In the genomic region with DNA sequence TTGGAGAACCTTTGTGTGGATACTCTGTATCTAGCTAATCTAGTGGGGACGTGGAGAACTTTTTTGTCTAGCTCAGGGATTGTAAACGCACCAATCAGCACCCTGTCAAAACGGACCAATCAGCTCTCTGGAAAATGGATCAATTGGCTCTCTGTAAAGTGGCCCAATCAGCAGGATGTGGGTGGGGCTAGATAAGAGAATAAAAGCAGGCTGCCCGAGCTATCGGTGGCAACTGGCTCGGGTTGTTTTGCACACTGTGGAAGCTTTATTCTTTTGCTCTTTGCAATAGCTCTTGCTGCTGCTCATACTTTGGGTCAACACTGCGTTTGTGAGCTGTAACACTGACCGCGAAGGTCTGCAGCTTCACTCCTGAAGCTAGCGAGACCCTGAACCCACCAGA, we compare ENCODE assay signal across 19 cellular contexts. TPM values are rescaled to one million over a fixed set of nuclear protein-coding genes. Genes with fewer than 3 reads are reported as not detected.
"Had no signal": no experiment of that assay in that cellular context is flagged by ENCODE, and none has a peak within 500 bp of the region (broad histone marks: within the 10 kb centered on the region; RNA-seq: fewer than 3 reads in every experiment).

No MANE protein-coding gene starts in this region.

RNA-seq across cellular contexts. Expression of gene CABP4, which starts 21.5 kb away (rescaled TPM):
- total RNA-seq: chondrocyte, foreskin keratinocyte had no signal
- polyA plus RNA-seq: foreskin keratinocyte had no signal

RNA-seq across cellular contexts. Expression of gene GPR152, which starts 24.2 kb away (rescaled TPM):
- total RNA-seq: activated CD4-positive, alpha-beta memory T cell treated with anti-CD3 and anti-CD28 coated beads for 36 hours; activated CD4-positive, alpha-beta T cell treated with anti-CD3 and anti-CD28 coated beads for 36 hours; activated CD4-positive, alpha-beta T cell treated with anti-CD3 and anti-CD28 coated beads, Interleukin-2, amount 10 ng/mL, durations not matched to agents 24 days and 14 days; activated CD8-positive, alpha-beta memory T cell treated with anti-CD3 and anti-CD28 coated beads for 36 hours; activated CD8-positive, alpha-beta memory T cell treated with anti-CD3 and anti-CD28 coated beads, Interleukin-2, amount 10 ng/mL, durations not matched to agents 7 days and 5 days; activated CD8-positive, alpha-beta T cell treated with anti-CD3 and anti-CD28 coated beads, Interleukin-2, amount 10 ng/mL, durations not matched to agents 7 days and 5 days; activated naive CD4-positive, alpha-beta T cell treated with anti-CD3 and anti-CD28 coated beads for 36 hours; activated naive CD8-positive, alpha-beta T cell treated with anti-CD3 and anti-CD28 coated beads for 36 hours; activated T-helper 1 cell treated with anti-CD3 and anti-CD28 coated beads, Interleukin-12 subunit alpha, Interleukin-12 subunit beta, Interleukin-2, Interleukin-4 antibody, amounts not matched to agents 30 ng/mL and 10 ng/mL and 1 ng/mL, durations not matched to agents 14 hours and 24 hours and 36 hours; activated T-helper 2 cell treated with anti-CD3 and anti-CD28 coated beads, Interferon-gamma antibody, Interleukin-2, Interleukin-4, amounts not matched to agents 10 μg/mL and 5 μg/mL and 100 μg/mL, durations not matched to agents 14 hours and 24 hours and 36 hours; aorta; body of pancreas; chondrocyte; esophagus muscularis mucosa; foreskin keratinocyte; gastrocnemius medialis; heart right ventricle; T-helper 2 cell treated with Interferon-gamma antibody and Interleukin-4, amounts not matched to agents 100 ng/mL and 5 ng/mL, for 36 hours had no signal
- polyA plus RNA-seq: adrenal gland, aorta, foreskin keratinocyte, heart right ventricle had no signal
